ENCODE assay signal across 1 cellular context in the genomic region with DNA sequence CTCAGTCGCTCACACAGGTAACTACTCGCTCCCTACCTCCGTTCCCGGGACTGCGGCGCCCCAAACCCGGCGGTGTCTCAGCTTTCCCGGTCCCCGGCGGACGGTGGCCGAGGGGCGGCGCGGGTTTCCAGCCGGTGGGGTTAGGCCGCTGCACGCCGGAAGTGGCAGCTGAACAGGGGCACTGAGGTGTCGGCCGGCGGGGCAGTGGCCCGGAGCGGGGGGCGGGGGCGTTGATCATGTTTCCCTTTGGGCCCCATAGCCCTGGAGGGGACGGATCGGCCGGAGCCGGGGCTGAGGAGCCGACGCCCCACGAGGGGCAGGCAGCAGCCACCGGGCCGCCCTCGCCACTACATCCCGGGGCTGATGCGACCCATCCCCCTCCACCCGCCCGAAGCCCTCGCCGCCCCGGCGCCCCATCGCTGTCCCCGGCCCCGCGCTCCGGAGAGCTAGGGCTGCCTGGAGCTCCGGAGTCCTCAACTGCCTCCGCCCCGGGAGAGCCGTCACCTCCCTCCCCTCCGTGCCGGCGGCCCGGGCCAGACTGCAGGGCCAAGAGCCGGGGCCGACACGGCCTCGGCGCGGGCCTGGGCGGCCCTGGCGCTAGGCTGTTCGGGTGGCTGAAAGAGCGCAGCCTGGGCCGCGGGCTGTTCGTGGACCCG.
A peak's percentile ranks its signal among the peaks of the same experiment; 100 is the strongest.
TF ChIP-seq lines count a peak whose summit lies in the region.

A gene with protein sequence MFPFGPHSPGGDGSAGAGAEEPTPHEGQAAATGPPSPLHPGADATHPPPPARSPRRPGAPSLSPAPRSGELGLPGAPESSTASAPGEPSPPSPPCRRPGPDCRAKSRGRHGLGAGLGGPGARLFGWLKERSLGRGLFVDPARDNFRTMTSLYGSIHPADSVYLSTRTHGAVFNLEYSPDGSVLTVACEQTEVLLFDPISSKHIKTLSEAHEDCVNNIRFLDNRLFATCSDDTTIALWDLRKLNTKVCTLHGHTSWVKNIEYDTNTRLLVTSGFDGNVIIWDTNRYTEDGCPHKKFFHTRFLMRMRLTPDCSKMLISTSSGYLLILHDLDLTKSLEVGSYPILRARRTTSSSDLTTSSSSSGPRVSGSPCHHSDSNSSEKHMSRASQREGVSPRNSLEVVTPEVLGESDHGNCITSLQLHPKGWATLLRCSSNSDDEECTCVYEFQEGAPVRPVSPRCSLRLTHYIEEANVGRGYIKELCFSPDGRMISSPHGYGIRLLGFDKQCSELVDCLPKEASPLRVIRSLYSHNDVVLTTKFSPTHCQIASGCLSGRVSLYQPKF (plus strand): TSS at position 167 of the 656 bp plus-strand sequence. CDS start 70 bp downstream, at position 237.

TF ChIP-seq in HepG2, 621 proteins besides CTCF, POLR2A, EP300 and RAD21 (continued from another document and continues in another):
- TF ChIP-seq ZNF574 (CRISPR knock-in tag; IDR thresholded peaks at IDR 0.05) (peak; percentile 96), ZNF432 (CRISPR knock-in tag; IDR thresholded peaks at IDR 0.05; ENCODE audit: borderline replicate concordance) (no peak), GATA4 (IDR thresholded peaks at IDR 0.05; ENCODE audit: borderline replicate concordance, low read depth) (no peak), TSC22D2 (CRISPR knock-in tag; IDR thresholded peaks at IDR 0.05; ENCODE audit: borderline replicate concordance) (peak; percentile 81; the same call in 1 of the 2 replicates), AGO1 (IDR thresholded peaks at IDR 0.05; ENCODE audit: low read depth, low read length, poor library complexity, severe bottlenecking) (peak; percentile 78), ATF7-NPFF (CRISPR knock-in tag; IDR thresholded peaks at IDR 0.05; ENCODE audit: low read depth) (peak; percentile 73; the same call in 1 of the 2 replicates), HHEX (CRISPR knock-in tag; IDR thresholded peaks at IDR 0.05) (no peak), KDM5A (IDR thresholded peaks at IDR 0.05; ENCODE audit: borderline replicate concordance, low read length) (peak; percentile 95), LCORL (IDR thresholded peaks at IDR 0.05) (no peak), LCORL (CRISPR knock-in tag; IDR thresholded peaks at IDR 0.05) (peak; percentile 98), ZNF557 (CRISPR knock-in tag; IDR thresholded peaks at IDR 0.05) (no peak; the same call in 1 of the 2 replicates), ZNF75D (CRISPR knock-in tag; IDR thresholded peaks at IDR 0.05; ENCODE audit: borderline replicate concordance) (no peak), SOX13 (IDR thresholded peaks at IDR 0.05) (no peak), SOX13 (CRISPR knock-in tag; conservative IDR thresholded peaks at IDR 0.05 in 1 of 2, IDR thresholded peaks at IDR 0.05 in 1 of 2) (peak in 1 of 2 experiments; percentile 74; a peak in 1 of 4 replicates), ZNF749 (CRISPR knock-in tag; IDR thresholded peaks at IDR 0.05; ENCODE audit: borderline replicate concordance) (peak; percentile 88), PPARG (CRISPR knock-in tag; conservative IDR thresholded peaks at IDR 0.05) (peak; percentile 79), NR2C2 (CRISPR knock-in tag; IDR thresholded peaks at IDR 0.05; ENCODE audit: borderline replicate concordance) (peak; percentile 91), AKAP8 (CRISPR knock-in tag; IDR thresholded peaks at IDR 0.05) (peak; percentile 88), ZBTB34 (CRISPR knock-in tag; IDR thresholded peaks at IDR 0.05) (peak; percentile 94), GPN1 (CRISPR knock-in tag; IDR thresholded peaks at IDR 0.05; ENCODE audit: borderline replicate concordance) (no peak), ZBTB46 (CRISPR knock-in tag; IDR thresholded peaks at IDR 0.05; ENCODE audit: borderline replicate concordance) (no peak), U2AF2 (IDR thresholded peaks at IDR 0.05; ENCODE audit: low read depth, low read length) (0 out of 2 replicates have a peak, but pooled peaks have one; percentile 52), ZFP90 (CRISPR knock-in tag; IDR thresholded peaks at IDR 0.05; ENCODE audit: borderline replicate concordance) (peak; percentile 80; the same call in 1 of the 2 replicates), GRHL1 (CRISPR knock-in tag; conservative IDR thresholded peaks at IDR 0.05) (no peak), SKI (IDR thresholded peaks at IDR 0.05; ENCODE audit: partially characterized antibody) (peak; percentile 75), SMC3 (IDR thresholded peaks at IDR 0.05; ENCODE audit: low read length) (no peak), YEATS2 (CRISPR knock-in tag; IDR thresholded peaks at IDR 0.05; ENCODE audit: borderline replicate concordance) (peak; percentile 95), SP5 (CRISPR knock-in tag; IDR thresholded peaks at IDR 0.05; ENCODE audit: borderline replicate concordance, low read depth) (peak; percentile 72), MED13 (CRISPR knock-in tag; IDR thresholded peaks at IDR 0.05) (peak; percentile 76; the same call in 1 of the 2 replicates), CCDC6 (CRISPR knock-in tag; IDR thresholded peaks at IDR 0.05) (peak; percentile 86), ZNF552 (CRISPR knock-in tag; IDR thresholded peaks at IDR 0.05; ENCODE audit: borderline replicate concordance) (peak; percentile 79; the same call in 1 of the 2 replicates), ZNF180 (CRISPR knock-in tag; IDR thresholded peaks at IDR 0.05; ENCODE audit: borderline replicate concordance, low read depth) (peak; percentile 37; the same call in 1 of the 2 replicates), ZNF33B (CRISPR knock-in tag; IDR thresholded peaks at IDR 0.05) (no peak), ZNF333 (CRISPR knock-in tag; IDR thresholded peaks at IDR 0.05; ENCODE audit: borderline replicate concordance) (peak; percentile 97), ZNF24 (IDR thresholded peaks at IDR 0.05) (peak; percentile 84; the same call in 1 of the 2 replicates), ZNF670 (CRISPR knock-in tag; IDR thresholded peaks at IDR 0.05; ENCODE audit: borderline replicate concordance) (peak; percentile 80; the same call in 1 of the 2 replicates), ZNF7 (CRISPR knock-in tag; IDR thresholded peaks at IDR 0.05) (no peak)
- TF ChIP-seq, protein P1, sequence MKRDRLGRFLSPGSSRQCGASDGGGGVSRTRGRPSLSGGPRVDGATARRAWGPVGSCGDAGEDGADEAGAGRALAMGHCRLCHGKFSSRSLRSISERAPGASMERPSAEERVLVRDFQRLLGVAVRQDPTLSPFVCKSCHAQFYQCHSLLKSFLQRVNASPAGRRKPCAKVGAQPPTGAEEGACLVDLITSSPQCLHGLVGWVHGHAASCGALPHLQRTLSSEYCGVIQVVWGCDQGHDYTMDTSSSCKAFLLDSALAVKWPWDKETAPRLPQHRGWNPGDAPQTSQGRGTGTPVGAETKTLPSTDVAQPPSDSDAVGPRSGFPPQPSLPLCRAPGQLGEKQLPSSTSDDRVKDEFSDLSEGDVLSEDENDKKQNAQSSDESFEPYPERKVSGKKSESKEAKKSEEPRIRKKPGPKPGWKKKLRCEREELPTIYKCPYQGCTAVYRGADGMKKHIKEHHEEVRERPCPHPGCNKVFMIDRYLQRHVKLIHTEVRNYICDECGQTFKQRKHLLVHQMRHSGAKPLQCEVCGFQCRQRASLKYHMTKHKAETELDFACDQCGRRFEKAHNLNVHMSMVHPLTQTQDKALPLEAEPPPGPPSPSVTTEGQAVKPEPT (CRISPR knock-in tag; IDR thresholded peaks at IDR 0.05; ENCODE audit: low read depth), result no peak
- TF ChIP-seq, protein P2, sequence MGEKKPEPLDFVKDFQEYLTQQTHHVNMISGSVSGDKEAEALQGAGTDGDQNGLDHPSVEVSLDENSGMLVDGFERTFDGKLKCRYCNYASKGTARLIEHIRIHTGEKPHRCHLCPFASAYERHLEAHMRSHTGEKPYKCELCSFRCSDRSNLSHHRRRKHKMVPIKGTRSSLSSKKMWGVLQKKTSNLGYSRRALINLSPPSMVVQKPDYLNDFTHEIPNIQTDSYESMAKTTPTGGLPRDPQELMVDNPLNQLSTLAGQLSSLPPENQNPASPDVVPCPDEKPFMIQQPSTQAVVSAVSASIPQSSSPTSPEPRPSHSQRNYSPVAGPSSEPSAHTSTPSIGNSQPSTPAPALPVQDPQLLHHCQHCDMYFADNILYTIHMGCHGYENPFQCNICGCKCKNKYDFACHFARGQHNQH (CRISPR knock-in tag; IDR thresholded peaks at IDR 0.05), result peak; percentile 99
- TF ChIP-seq, protein P3, sequence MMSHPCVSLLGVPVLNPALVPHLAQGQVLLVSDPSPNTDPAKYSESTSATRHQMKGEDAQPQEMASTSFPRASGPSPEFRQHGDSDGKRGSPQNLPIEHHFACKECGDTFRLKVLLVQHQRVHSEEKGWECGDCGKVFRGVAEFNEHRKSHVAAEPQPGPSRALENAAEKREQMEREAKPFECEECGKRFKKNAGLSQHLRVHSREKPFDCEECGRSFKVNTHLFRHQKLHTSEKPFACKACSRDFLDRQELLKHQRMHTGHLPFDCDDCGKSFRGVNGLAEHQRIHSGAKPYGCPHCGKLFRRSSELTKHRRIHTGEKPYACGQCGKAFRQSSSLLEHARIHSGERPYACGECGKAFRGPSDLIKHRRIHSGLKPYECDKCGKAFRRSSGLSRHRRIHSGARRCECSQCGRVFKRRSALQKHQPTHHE (CRISPR knock-in tag; IDR thresholded peaks at IDR 0.05; ENCODE audit: borderline replicate concordance), result 0 out of 2 replicates have a peak, but pooled peaks have one; percentile 79
- TF ChIP-seq, protein P4, sequence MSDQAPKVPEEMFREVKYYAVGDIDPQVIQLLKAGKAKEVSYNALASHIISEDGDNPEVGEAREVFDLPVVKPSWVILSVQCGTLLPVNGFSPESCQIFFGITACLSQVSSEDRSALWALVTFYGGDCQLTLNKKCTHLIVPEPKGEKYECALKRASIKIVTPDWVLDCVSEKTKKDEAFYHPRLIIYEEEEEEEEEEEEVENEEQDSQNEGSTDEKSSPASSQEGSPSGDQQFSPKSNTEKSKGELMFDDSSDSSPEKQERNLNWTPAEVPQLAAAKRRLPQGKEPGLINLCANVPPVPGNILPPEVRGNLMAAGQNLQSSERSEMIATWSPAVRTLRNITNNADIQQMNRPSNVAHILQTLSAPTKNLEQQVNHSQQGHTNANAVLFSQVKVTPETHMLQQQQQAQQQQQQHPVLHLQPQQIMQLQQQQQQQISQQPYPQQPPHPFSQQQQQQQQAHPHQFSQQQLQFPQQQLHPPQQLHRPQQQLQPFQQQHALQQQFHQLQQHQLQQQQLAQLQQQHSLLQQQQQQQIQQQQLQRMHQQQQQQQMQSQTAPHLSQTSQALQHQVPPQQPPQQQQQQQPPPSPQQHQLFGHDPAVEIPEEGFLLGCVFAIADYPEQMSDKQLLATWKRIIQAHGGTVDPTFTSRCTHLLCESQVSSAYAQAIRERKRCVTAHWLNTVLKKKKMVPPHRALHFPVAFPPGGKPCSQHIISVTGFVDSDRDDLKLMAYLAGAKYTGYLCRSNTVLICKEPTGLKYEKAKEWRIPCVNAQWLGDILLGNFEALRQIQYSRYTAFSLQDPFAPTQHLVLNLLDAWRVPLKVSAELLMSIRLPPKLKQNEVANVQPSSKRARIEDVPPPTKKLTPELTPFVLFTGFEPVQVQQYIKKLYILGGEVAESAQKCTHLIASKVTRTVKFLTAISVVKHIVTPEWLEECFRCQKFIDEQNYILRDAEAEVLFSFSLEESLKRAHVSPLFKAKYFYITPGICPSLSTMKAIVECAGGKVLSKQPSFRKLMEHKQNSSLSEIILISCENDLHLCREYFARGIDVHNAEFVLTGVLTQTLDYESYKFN (CRISPR knock-in tag; conservative IDR thresholded peaks at IDR 0.05), result peak; percentile 62
